Comparison of ENCODE assay signal across 10 cellular contexts in the genomic region with DNA sequence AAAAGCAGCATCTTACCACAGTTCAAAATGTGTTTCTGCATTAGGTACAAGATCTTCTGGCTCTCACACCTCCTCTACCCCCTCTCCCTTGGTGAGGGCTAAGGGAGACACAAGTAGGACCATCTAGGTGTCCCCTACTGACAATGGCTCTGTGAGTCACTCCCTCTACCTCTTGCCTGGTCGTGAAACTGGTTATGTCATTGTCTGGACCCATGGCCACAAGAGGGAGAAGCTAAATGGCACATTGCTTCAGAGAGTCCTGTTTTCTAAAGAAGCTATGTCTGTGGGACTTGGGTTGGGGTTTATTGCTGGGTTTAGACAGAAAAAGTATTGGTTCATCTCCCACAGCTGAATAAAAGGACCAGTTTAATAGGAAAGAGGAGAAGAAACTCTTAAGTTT. TPM values are rescaled to one million over a fixed set of nuclear protein-coding genes. Genes with fewer than 3 reads are reported as not detected.
DNase-seq lines count a peak whose midpoint lies in the region; ATAC-seq, FAIRE-seq and TF ChIP-seq lines count a peak whose summit lies in the region.
"Had no signal": no experiment of that assay in that cellular context is flagged by ENCODE, and none has a peak within 500 bp of the region (broad histone marks: within the 10 kb centered on the region; RNA-seq: fewer than 3 reads in every experiment).

No MANE protein-coding gene starts in this region.

- no peak for TF ChIP-seq RAD21 in K562 (CRISPR knock-in tag; conservative IDR thresholded peaks at IDR 0.05 in 1 of 2, IDR thresholded peaks at IDR 0.05 in 1 of 2)

- H4K20me1 ChIP-seq in K562 (replicated peaks; ENCODE audit: control insufficient read depth, insufficient read depth, low read length): peaks cover 29% of the 10 kb centered on the region
- H4K20me1 ChIP-seq in osteoblast (ENCODE audit: insufficient read depth, low read length): no peaks in the 10 kb centered on the region

- no peak for FAIRE-seq in K562 (lab: Jason Lieb, UNC)

- H3K9me1 ChIP-seq in K562 (ENCODE audit: control insufficient read depth, insufficient read depth, low read length): no peaks in the 10 kb centered on the region

- POLR2A ChIA-PET in K562 (lab: Yijun Ruan, JAX): interaction anchor here (0.6 kb wide), 1 partner anchor 179 kb away, joined by 3 read pairs; no protein-coding TSS in a partner anchor

- H3K9ac ChIP-seq in K562 (ENCODE audit: insufficient read depth in 1 of 2, low read depth in 2 of 2, low read length in 2 of 2): no peak overlapping the region

- TF ChIP-seq POLR2A in K562 (conservative IDR thresholded peaks at IDR 0.05): no peak

- H3K27me3 ChIP-seq in K562 (ENCODE audit: control insufficient read depth in 2 of 2, insufficient read depth in 2 of 2, low read length in 2 of 2) (peaks cover 31 to 34% of the 10 kb centered on the region in 2 experiments; a peak in 4 of 5 replicates), osteoblast (ENCODE audit: insufficient read depth, low read length) (peaks cover 26% of the 10 kb centered on the region), left lung (peaks cover 26 to 45% of the 10 kb centered on the region in 2 donors)

- no peak overlapping the region for H3K4me2 ChIP-seq in K562 (ENCODE audit: insufficient read depth, low read length)
- no peak overlapping the region for H3K4me2 ChIP-seq in osteoblast (ENCODE audit: insufficient read depth, low read length)

- DNase-seq in NCI-H345 (lab: John Stamatoyannopoulos, UW): peak; percentile 18
- DNase-seq in NCI-H345 treated with DMSO at 0.1 percent for 48 hours (lab: John Stamatoyannopoulos, UW; ENCODE audit: unreplicated experiment): no peak
- DNase-seq in LNCaP clone FGC (ENCODE audit: low read depth): no peak
- DNase-seq in K562 (ENCODE audit: extremely low read depth in 1 of 4, low spot score in 3 of 4): peak in 2 of 4 experiments; percentile 8 to 29
- DNase-seq in osteoblast (ENCODE audit: insufficient read length, low spot score, missing footprints): peak; percentile 82
- DNase-seq in NCI-H2107 (lab: John Stamatoyannopoulos, UW): no peak
- DNase-seq in left lung: no peak
- no peak for DNase-seq in C1 segment of cervical spinal cord (lab: John Stamatoyannopoulos, UW)
- DNase-seq: cortex of kidney had no signal

- H3K27ac ChIP-seq in K562 (ENCODE audit: extremely low read depth, low read depth, low read length) (no peak overlapping the region), osteoblast (ENCODE audit: low read depth, low read length) (no peak overlapping the region), left lung (no peak overlapping the region)

- H3K9me3 ChIP-seq in K562 (replicated peaks; ENCODE audit: control insufficient read depth, insufficient read depth, low read depth, low read length): no peaks in the 10 kb centered on the region
- no peaks in the 10 kb centered on the region for H3K9me3 ChIP-seq in osteoblast (ENCODE audit: low read depth, low read length)
- no peaks in the 10 kb centered on the region for H3K9me3 ChIP-seq in left lung

- TF ChIP-seq CTCF in LNCaP clone FGC (IDR thresholded peaks at IDR 0.05; ENCODE audit: control insufficient read depth, extremely low read depth, insufficient read depth) (peak; percentile 41; the same call in 1 of the 2 replicates), K562 (IDR thresholded peaks at IDR 0.05 in 2 of 3, conservative IDR thresholded peaks at IDR 0.05 in 1 of 3; ENCODE audit: insufficient read depth in 2 of 3, low read depth in 1 of 3, low read length in 3 of 3) (0 out of 6 replicates have a peak, but pooled peaks of 1 of the 3 experiments have one; percentile 13), osteoblast (IDR thresholded peaks at IDR 0.05; ENCODE audit: extremely low read depth, low read depth, low read length) (no peak), left lung (IDR thresholded peaks at IDR 0.05) (no peak)

- no peak overlapping the region for H3K4me3 ChIP-seq in LNCaP clone FGC (ENCODE audit: low read depth, low read length)
- no peak overlapping the region for H3K4me3 ChIP-seq in K562
- H3K4me3 ChIP-seq in osteoblast (ENCODE audit: insufficient read depth, low read length): no peak overlapping the region
- H3K4me3 ChIP-seq in left lung: no peak overlapping the region

- peaks cover 0 to 8% of the 10 kb centered on the region in 2 experiments; a peak in 1 of 5 replicates for H3K4me1 ChIP-seq in K562 (replicated peaks in 1 of 2; ENCODE audit: control insufficient read depth in 2 of 2, insufficient read depth in 2 of 2, low read length in 2 of 2)
- H3K4me1 ChIP-seq in osteoblast (ENCODE audit: insufficient read depth, low read length): no peaks in the 10 kb centered on the region
- H3K4me1 ChIP-seq in left lung: peaks cover 0 to 20% of the 10 kb centered on the region in 2 donors

- H3K79me2 ChIP-seq in K562 (ENCODE audit: control insufficient read depth, insufficient read depth, low read length): no peaks in the 10 kb centered on the region
- no peaks in the 10 kb centered on the region for H3K79me2 ChIP-seq in osteoblast (ENCODE audit: insufficient read depth, low read length)

- WGBS in K562 (ENCODE audit: insufficient coverage, low coverage, missing lambda C conversion rate): 0% methylated on average over 1 of the region's 1 CpG

- intact Hi-C loops in K562 (cut with micrococcal nuclease): loop anchor here (1.0 to 5.0 kb wide), 4 partner anchors 188 to 891 kb away; no protein-coding TSS in a partner anchor
- intact Hi-C loops in left lung (cut with DNase I): loop anchor here in 1 of 2 donors (5.0 kb wide), 1 partner anchor 263 kb away; no protein-coding TSS in a partner anchor

- ATAC-seq in K562: peak; percentile 52; the same call in 2 of the 3 replicates
- no peak for ATAC-seq in left lung

- in situ Hi-C loops in K562 (cut with MboI): no loop called here

- H2AFZ ChIP-seq in K562 (ENCODE audit: low read depth, low read length): no peak overlapping the region
- no peak overlapping the region for H2AFZ ChIP-seq in osteoblast (ENCODE audit: low read length)

- no peak for TF ChIP-seq EP300 in K562 (IDR thresholded peaks at IDR 0.05; ENCODE audit: low read length)

- CTCF ChIA-PET in K562 (lab: Yijun Ruan, JAX; ENCODE audit: low intra/inter-chr PET ratio): interaction anchor here (1.0 to 2.5 kb wide), 3 partner anchors 186 to 635 kb away, joined by 4 to 15 read pairs (median 6); no protein-coding TSS in a partner anchor

- H3K36me3 ChIP-seq in K562 (ENCODE audit: control insufficient read depth, insufficient read depth, low read length) (no peaks in the 10 kb centered on the region), osteoblast (ENCODE audit: insufficient read depth, low read length) (no peaks in the 10 kb centered on the region), left lung (no peaks in the 10 kb centered on the region)

- no TSS peak for BruUV-seq in K562 (replicated peaks; lab: Mats Ljungman, UMichigan)

RNA-seq across cellular contexts. Expression of a gene that starts 4.0 kb away (rescaled TPM):
- 0.09 and 0.14 TPM in 2 replicates for total RNA-seq in K562 (2011; cell fraction: chromatin; rRNA removed; ENCODE audit: low replicate concordance)
- total RNA-seq in K562 (2011; cell fraction: nucleolus; rRNA removed): not detected in 2 replicates
- total RNA-seq in K562 (2011; cell fraction: nucleoplasm; rRNA removed): not detected in 2 replicates
- total RNA-seq in K562 (2014; rRNA removed): under 0.01 TPM in 1 of 2 replicates, not detected in the other
- not detected in 2 replicates for total RNA-seq in K562 (2014; rRNA removed; fragmentation: Illumina TruSeq; extraction: Trizol)
- not detected in 2 replicates for total RNA-seq in K562 (2015; rRNA removed; fragmentation: Illumina TruSeq; extraction: Trizol)
- 0.04 and 0.09 TPM in 2 replicates for total RNA-seq in K562 (2021)
- not detected in 2 replicates for polyA plus RNA-seq in K562 (2011; rRNA removed)
- polyA plus RNA-seq in K562 (2011; cell fraction: cytosol; rRNA removed): 0.09 TPM in 1 of 2 replicates, not detected in the other
- polyA plus RNA-seq in K562 (2011; cell fraction: nucleus; rRNA removed): not detected in 2 replicates
- polyA plus RNA-seq in K562 (2012): 0.10 TPM in 1 of 2 replicates, not detected in the other
- polyA plus RNA-seq in K562 (2014; fragmentation: Illumina TruSeq; extraction: Trizol): not detected in 2 replicates
- polyA plus RNA-seq in K562 (2014; fragmentation: Nextera tagmentation; extraction: Ambion mirVana): not detected
- not detected in 2 replicates for polyA plus RNA-seq in K562 (2014; rRNA removed)
- 0.03 TPM in 1 of 2 replicates, not detected in the other for polyA minus RNA-seq in K562 (2011; rRNA and poly(A)+ RNA removed)
- polyA minus RNA-seq in K562 (2011; cell fraction: cytosol; rRNA and poly(A)+ RNA removed): not detected in 2 replicates
- polyA minus RNA-seq in K562 (2011; cell fraction: nucleus; rRNA and poly(A)+ RNA removed): 0.22 TPM in 1 of 2 replicates, not detected in the other
- 4.3 and 6.5 TPM in 2 replicates for total RNA-seq in osteoblast
- 1 to 10 TPM; 2.8 to 6.6 TPM for total RNA-seq in left lung
- total RNA-seq: LHCN-M2 had no signal

Comparison
In these comparisons a context has a peak if more than half of its experiments do, and no peak if none do; other contexts are left out.
1. DNase-seq: peak in NCI-H345 (single experiment) and osteoblast (single experiment); none in NCI-H345 treated with DMSO at 0.1 percent for 48 hours (single experiment), LNCaP clone FGC (single experiment), NCI-H2107 (single experiment), left lung (0 of 2) and C1 segment of cervical spinal cord (0 of 14).